In genomic region chr7:73706122-73707044, GRCh38 we compare ENCODE assay signal across 8 cellular contexts. TPM values are rescaled to one million over a fixed set of nuclear protein-coding genes. Genes with fewer than 3 reads are reported as not detected.
DNase-seq lines count a peak whose midpoint lies in the region; ATAC-seq and TF ChIP-seq lines count a peak whose summit lies in the region.

No MANE protein-coding gene starts in this region.

- peaks cover 22% of the 10 kb centered on the region for H3K4me1 Mint-ChIP-seq in activated naive CD4-positive, alpha-beta T cell treated with anti-CD3 and anti-CD28 coated beads for 36 hours (ENCODE audit: low read depth)

- ATAC-seq in HG03520 (IDR thresholded peaks at IDR 0.05; ENCODE audit: unreplicated experiment): no peak

- peaks cover 17% of the 10 kb centered on the region for H3K36me3 ChIP-seq in SK-N-MC (ENCODE audit: insufficient read depth, low read length)

- H3K9me3 Mint-ChIP-seq in activated naive CD4-positive, alpha-beta T cell treated with anti-CD3 and anti-CD28 coated beads for 36 hours: no peaks in the 10 kb centered on the region

- TF ChIP-seq CTCF in epithelial cell of esophagus (IDR thresholded peaks at IDR 0.05; ENCODE audit: insufficient read depth, low read depth, low read length, missing control alignments): peak; percentile 5

- intact Hi-C loops in activated naive CD4-positive, alpha-beta T cell treated with anti-CD3 and anti-CD28 coated beads for 36 hours (cut with micrococcal nuclease): loop anchor here (1.0 to 2.0 kb wide), 2 partner anchors 9 to 24 kb away; partner anchors contain the start of genes BUD23 and DNAJC30

- no peaks in the 10 kb centered on the region for H3K27me3 Mint-ChIP-seq in activated naive CD4-positive, alpha-beta T cell treated with anti-CD3 and anti-CD28 coated beads for 36 hours (ENCODE audit: low read depth)

- H3K4me3 Mint-ChIP-seq in activated naive CD4-positive, alpha-beta T cell treated with anti-CD3 and anti-CD28 coated beads for 36 hours: no peak overlapping the region

- no peak overlapping the region for H3K27ac Mint-ChIP-seq in activated naive CD4-positive, alpha-beta T cell treated with anti-CD3 and anti-CD28 coated beads for 36 hours

- peaks cover 10% of the 10 kb centered on the region for H3K36me3 Mint-ChIP-seq in activated naive CD4-positive, alpha-beta T cell treated with anti-CD3 and anti-CD28 coated beads for 36 hours (ENCODE audit: low read depth)

- no peaks in the 10 kb centered on the region for H3K9me3 ChIP-seq in SK-N-MC (ENCODE audit: low read depth, low read length)

- no peak overlapping the region for H3K9ac ChIP-seq in SK-N-MC (ENCODE audit: insufficient read length)

- H3K4me3 ChIP-seq in SK-N-MC (peak overlapping the region; percentile 77), epithelial cell of esophagus (ENCODE audit: low read length) (no peak overlapping the region)

- CTCF ChIA-PET in activated naive CD4-positive, alpha-beta T cell treated with anti-CD3 and anti-CD28 coated beads for 36 hours (lab: Charles Lee): interaction anchor here (0.5 to 1.9 kb wide), 5 partner anchors 8 to 176 kb away, joined by 4 to 7 read pairs (median 5); no protein-coding TSS in a partner anchor

- peak; percentile 67 for DNase-seq in activated naive CD4-positive, alpha-beta T cell treated with anti-CD3 and anti-CD28 coated beads for 36 hours
- no peak for DNase-seq in activated naive CD4-positive, alpha-beta T cell (lab: John Stamatoyannopoulos, UW)
- DNase-seq in SK-N-MC (ENCODE audit: low read depth, low spot score) (no peak), epithelial cell of esophagus (ENCODE audit: low read depth) (peak; percentile 84), ecto neural progenitor cell (ENCODE audit: low spot score) (no peak), mesenteric fat pad (ENCODE audit: low spot score) (no peak)

- H3K27ac ChIP-seq in SK-N-MC: peak overlapping the region; percentile 81
- H3K27ac ChIP-seq in temporal lobe (ENCODE audit: low read depth, low read length): peak overlapping the region; percentile 78

RNA-seq across cellular contexts. Expression of gene STX1A, which starts 13.1 kb away (rescaled TPM):
- total RNA-seq in activated naive CD4-positive, alpha-beta T cell treated with anti-CD3 and anti-CD28 coated beads for 36 hours: 10 to 100 TPM; 23.7 to 24.1 TPM
- 64.4 TPM for total RNA-seq in temporal lobe
- total RNA-seq in mesenteric fat pad: 3.5 TPM

RNA-seq across cellular contexts. Expression of gene BUD23, which starts 23.0 kb away (rescaled TPM):
- 100 to 1,000 TPM in 1 of 2 experiments, 10 to 100 TPM in 1; 95.1 to 110 TPM for total RNA-seq in activated naive CD4-positive, alpha-beta T cell treated with anti-CD3 and anti-CD28 coated beads for 36 hours
- total RNA-seq in temporal lobe: 20.9 TPM
- total RNA-seq in mesenteric fat pad: 51.9 TPM

RNA-seq across cellular contexts. Expression of gene DNAJC30, which starts 23.1 kb away (rescaled TPM):
- total RNA-seq in activated naive CD4-positive, alpha-beta T cell treated with anti-CD3 and anti-CD28 coated beads for 36 hours: 1 to 10 TPM; 4.2 to 4.4 TPM
- total RNA-seq in temporal lobe (2.2 TPM), mesenteric fat pad (11.7 TPM)

RNA-seq across cellular contexts. Expression of gene ABHD11, which starts 32.2 kb away (rescaled TPM):
- total RNA-seq in activated naive CD4-positive, alpha-beta T cell treated with anti-CD3 and anti-CD28 coated beads for 36 hours: 10 to 100 TPM in 1 of 2 experiments, 1 to 10 TPM in 1; 9.4 to 11.3 TPM
- 5.7 TPM for total RNA-seq in temporal lobe
- 14.3 TPM for total RNA-seq in mesenteric fat pad

RNA-seq across cellular contexts. Expression of gene VPS37D, which starts 38.8 kb away (rescaled TPM):
- not detected for total RNA-seq in activated naive CD4-positive, alpha-beta T cell treated with anti-CD3 and anti-CD28 coated beads for 36 hours
- total RNA-seq in temporal lobe (14.5 TPM), mesenteric fat pad (2.0 TPM)

Comparison
In these comparisons a context has a peak if more than half of its experiments do, and no peak if none do; other contexts are left out.
1. DNase-seq: peak in activated naive CD4-positive, alpha-beta T cell treated with anti-CD3 and anti-CD28 coated beads for 36 hours (single experiment) and epithelial cell of esophagus (single experiment); none in activated naive CD4-positive, alpha-beta T cell (0 of 4), SK-N-MC (single experiment), ecto neural progenitor cell (single experiment) and mesenteric fat pad (single experiment).